ENCODE assay signal across 13 cellular contexts in genomic region chr10:43078175-43078985, GRCh38. TPM values are rescaled to one million over a fixed set of nuclear protein-coding genes. Genes with fewer than 3 reads are reported as not detected.
DNase-seq lines count a peak whose midpoint lies in the region; ATAC-seq, FAIRE-seq and TF ChIP-seq lines count a peak whose summit lies in the region.
"Had no signal": no experiment of that assay in that cellular context is flagged by ENCODE, and none has a peak within 500 bp of the region (broad histone marks: within the 10 kb centered on the region; RNA-seq: fewer than 3 reads in every experiment).

No MANE protein-coding gene starts in this region.

- no peak overlapping the region for H4K91ac ChIP-seq in H1 (replicated peaks; ENCODE audit: insufficient read length, low read length)

- no peak overlapping the region for H3K4ac ChIP-seq in H1 (replicated peaks; ENCODE audit: insufficient read length, low read depth, low read length)

- 80% methylated on average over 14 of the region's 14 CpGs; no CpG with 5 or more reads in 1 of the 2 experiments for WGBS in H1 (ENCODE audit: extremely low coverage in 1 of 2, insufficient coverage in 1 of 2, insufficient read length in 1 of 2, insufficient replicate concordance in 2 of 2, low coverage in 1 of 2, low lambda C conversion rate in 2 of 2, missing lambda C conversion rate in 1 of 2), 2 experiments

- no peak for TF ChIP-seq EP300 in H1 (IDR thresholded peaks at IDR 0.05; ENCODE audit: borderline replicate concordance in 1 of 2, low read depth in 2 of 2, low read length in 2 of 2)

- no peak overlapping the region for H4K8ac ChIP-seq in H1 (ENCODE audit: extremely low read depth, insufficient read depth, low read length)

- no peak for FAIRE-seq in H1 (lab: Jason Lieb, UNC)

- peaks cover 6% of the 10 kb centered on the region; the same call in 1 of the 2 replicates for H3K4me1 ChIP-seq in HUES48 (ENCODE audit: control insufficient read depth, insufficient read depth, low read length)
- H3K4me1 ChIP-seq in H1 (replicated peaks in 1 of 4; ENCODE audit: control insufficient read depth in 3 of 4, insufficient read depth in 4 of 4, low read length in 3 of 4) = peaks cover 0 to 10% (median 3%) of the 10 kb centered on the region in 4 experiments; a peak in 3 of 7 replicates

- H3K27ac ChIP-seq in HUES48 (ENCODE audit: low read depth, low read length) = no peak overlapping the region
- H3K27ac ChIP-seq in H1 (ENCODE audit: low read depth, low read length) = no peak overlapping the region
- H3K27ac ChIP-seq: ovary, stomach had no signal

- H3K9me3 Mint-ChIP-seq in activated naive CD8-positive, alpha-beta T cell treated with anti-CD3 and anti-CD28 coated beads, Interleukin-2, amount 10 ng/mL, durations not matched to agents 7 days and 5 days = no peaks in the 10 kb centered on the region
- no peaks in the 10 kb centered on the region for H3K9me3 Mint-ChIP-seq in activated naive CD8-positive, alpha-beta T cell treated with anti-CD3 and anti-CD28 coated beads, Interleukin-2, amount 50 U/mL, for 24 hours
- no peaks in the 10 kb centered on the region for H3K9me3 Mint-ChIP-seq in stimulated activated effector memory CD8-positive, alpha-beta T cell treated with anti-CD3 and anti-CD28 coated beads, Interleukin-12 subunit alpha, Interleukin-12 subunit beta, amount 100 ng/mL, for 72 hours

- peaks cover 38% of the 10 kb centered on the region for H3K27me3 Mint-ChIP-seq in activated naive CD8-positive, alpha-beta T cell treated with anti-CD3 and anti-CD28 coated beads, Interleukin-2, amount 10 ng/mL, durations not matched to agents 7 days and 5 days
- H3K27me3 Mint-ChIP-seq in activated naive CD8-positive, alpha-beta T cell treated with anti-CD3 and anti-CD28 coated beads, Interleukin-2, amount 50 U/mL, for 24 hours = peaks cover 32% of the 10 kb centered on the region

- CTCF ChIA-PET in H1 (lab: Charles Lee; ENCODE audit: partially characterized antibody) = interaction anchor here (0.7 to 8.5 kb wide), 49 partner anchors 11 to 325 kb away, joined by 3 to 100 read pairs (median 5); no protein-coding TSS in a partner anchor

- H2BK12ac ChIP-seq in H1 (ENCODE audit: low read depth, low read length) = peak overlapping the region; percentile 33; the same call in 1 of the 2 replicates

- DNase-seq in activated naive CD8-positive, alpha-beta T cell treated with anti-CD3 and anti-CD28 coated beads, Interleukin-2, amount 10 ng/mL, durations not matched to agents 7 days and 5 days = no peak
- DNase-seq in activated naive CD8-positive, alpha-beta T cell treated with anti-CD3 and anti-CD28 coated beads, Interleukin-2, amount 50 U/mL, for 24 hours = no peak
- DNase-seq in H1 (ENCODE audit: low read depth in 1 of 2, low spot score in 2 of 2) = no peak
- DNase-seq in stimulated activated effector memory CD8-positive, alpha-beta T cell treated with anti-CD3 and anti-CD28 coated beads, Interleukin-12 subunit alpha, Interleukin-12 subunit beta, amount 100 ng/mL, for 72 hours (ENCODE audit: low spot score in 2 of 2) = peak in 1 of 2 donors; percentile 54
- no peak for DNase-seq in activated CD8-positive, alpha-beta memory T cell treated with anti-CD3 and anti-CD28 coated beads, Interleukin-2, amount 50 U/mL, for 4 hours
- DNase-seq: activated CD4-positive, alpha-beta T cell treated with anti-CD3 and anti-CD28 coated beads, Interleukin-2, amount 50 U/mL, for 1 hour; GOT3; ovary; stomach had no signal

- H3K23ac ChIP-seq in H1 (ENCODE audit: insufficient read length) = no peak overlapping the region

- peaks cover 49% of the 10 kb centered on the region for H3K27me3 ChIP-seq in HUES48 (ENCODE audit: control insufficient read depth, insufficient read depth, low read length)
- H3K27me3 ChIP-seq in H1 (replicated peaks in 1 of 4; ENCODE audit: control insufficient read depth in 3 of 4, extremely low read depth in 1 of 4, insufficient read depth in 3 of 4, low read length in 3 of 4) = peaks cover 12 to 37% (median 30%) of the 10 kb centered on the region in 4 experiments
- H3K27me3 ChIP-seq: ovary had no signal

- peaks cover 2% of the 10 kb centered on the region; the same call in 1 of the 2 replicates for H3K79me1 ChIP-seq in H1 (ENCODE audit: low read depth, low read length)

- no peak overlapping the region for H3K27ac Mint-ChIP-seq in activated naive CD8-positive, alpha-beta T cell treated with anti-CD3 and anti-CD28 coated beads, Interleukin-2, amount 10 ng/mL, durations not matched to agents 7 days and 5 days
- H3K27ac Mint-ChIP-seq in activated naive CD8-positive, alpha-beta T cell treated with anti-CD3 and anti-CD28 coated beads, Interleukin-2, amount 50 U/mL, for 24 hours = no peak overlapping the region
- H3K27ac Mint-ChIP-seq in stimulated activated effector memory CD8-positive, alpha-beta T cell treated with anti-CD3 and anti-CD28 coated beads, Interleukin-12 subunit alpha, Interleukin-12 subunit beta, amount 100 ng/mL, for 72 hours = no peak overlapping the region

- peak overlapping the region; percentile 35 for H3K4me3 Mint-ChIP-seq in activated naive CD8-positive, alpha-beta T cell treated with anti-CD3 and anti-CD28 coated beads, Interleukin-2, amount 10 ng/mL, durations not matched to agents 7 days and 5 days
- no peak overlapping the region for H3K4me3 Mint-ChIP-seq in activated naive CD8-positive, alpha-beta T cell treated with anti-CD3 and anti-CD28 coated beads, Interleukin-2, amount 50 U/mL, for 24 hours
- peak overlapping the region; percentile 49 for H3K4me3 Mint-ChIP-seq in stimulated activated effector memory CD8-positive, alpha-beta T cell treated with anti-CD3 and anti-CD28 coated beads, Interleukin-12 subunit alpha, Interleukin-12 subunit beta, amount 100 ng/mL, for 72 hours

- H3K23me2 ChIP-seq in H1 (ENCODE audit: low read depth, low read length) = peaks cover 11% of the 10 kb centered on the region; the same call in 1 of the 2 replicates

- H2AK5ac ChIP-seq in H1 (ENCODE audit: low read depth, low read length) = no peak overlapping the region

- no peak overlapping the region for H2BK120ac ChIP-seq in H1 (replicated peaks; ENCODE audit: low read depth, low read length)

- peaks cover 7 to 10% of the 10 kb centered on the region in 2 experiments for H4K20me1 ChIP-seq in H1 (replicated peaks in 1 of 2; ENCODE audit: control insufficient read depth in 1 of 2, insufficient read depth in 2 of 2, low read length in 2 of 2)

- no peaks in the 10 kb centered on the region for H3K36me3 Mint-ChIP-seq in activated naive CD8-positive, alpha-beta T cell treated with anti-CD3 and anti-CD28 coated beads, Interleukin-2, amount 10 ng/mL, durations not matched to agents 7 days and 5 days
- no peaks in the 10 kb centered on the region for H3K36me3 Mint-ChIP-seq in activated naive CD8-positive, alpha-beta T cell treated with anti-CD3 and anti-CD28 coated beads, Interleukin-2, amount 50 U/mL, for 24 hours (ENCODE audit: low read depth)
- H3K36me3 Mint-ChIP-seq in stimulated activated effector memory CD8-positive, alpha-beta T cell treated with anti-CD3 and anti-CD28 coated beads, Interleukin-12 subunit alpha, Interleukin-12 subunit beta, amount 100 ng/mL, for 72 hours = no peaks in the 10 kb centered on the region

- H3K56ac ChIP-seq in H1 (replicated peaks; ENCODE audit: insufficient read length, low read depth, low read length) = no peak overlapping the region

- no peak overlapping the region for H2BK15ac ChIP-seq in H1 (ENCODE audit: low read length)

- peaks cover 3% of the 10 kb centered on the region for H3K4me1 Mint-ChIP-seq in activated naive CD8-positive, alpha-beta T cell treated with anti-CD3 and anti-CD28 coated beads, Interleukin-2, amount 10 ng/mL, durations not matched to agents 7 days and 5 days
- H3K4me1 Mint-ChIP-seq in activated naive CD8-positive, alpha-beta T cell treated with anti-CD3 and anti-CD28 coated beads, Interleukin-2, amount 50 U/mL, for 24 hours = no peaks in the 10 kb centered on the region
- peaks cover 8% of the 10 kb centered on the region for H3K4me1 Mint-ChIP-seq in stimulated activated effector memory CD8-positive, alpha-beta T cell treated with anti-CD3 and anti-CD28 coated beads, Interleukin-12 subunit alpha, Interleukin-12 subunit beta, amount 100 ng/mL, for 72 hours

- H2AFZ ChIP-seq in H1 (ENCODE audit: low read length) = no peak overlapping the region

- no peak for TF ChIP-seq POLR2A in H1 (IDR thresholded peaks at IDR 0.05; ENCODE audit: control extremely low read depth in 1 of 2, low read depth in 2 of 2, low read length in 2 of 2)

- H2BK20ac ChIP-seq in H1 (ENCODE audit: low read length) = no peak overlapping the region

- H3K4me2 ChIP-seq in H1 (ENCODE audit: insufficient read depth in 1 of 2, low read depth in 2 of 2, low read length in 2 of 2) = peak overlapping the region; percentile 59 to 91

- no peak overlapping the region for H2BK5ac ChIP-seq in H1 (ENCODE audit: low read depth, low read length)

- H3K14ac ChIP-seq in H1 (ENCODE audit: insufficient read length) = no peak overlapping the region

- ATAC-seq in activated naive CD8-positive, alpha-beta T cell treated with anti-CD3 and anti-CD28 coated beads, Interleukin-2, amount 10 ng/mL, durations not matched to agents 7 days and 5 days (ENCODE audit: low read depth) = no peak
- ATAC-seq in activated naive CD8-positive, alpha-beta T cell treated with anti-CD3 and anti-CD28 coated beads, Interleukin-2, amount 50 U/mL, for 24 hours = no peak
- ATAC-seq in stimulated activated effector memory CD8-positive, alpha-beta T cell treated with anti-CD3 and anti-CD28 coated beads, Interleukin-12 subunit alpha, Interleukin-12 subunit beta, amount 100 ng/mL, for 72 hours = no peak
- ATAC-seq in GM21723 (IDR thresholded peaks at IDR 0.05; ENCODE audit: unreplicated experiment) (no peak), GM18520 (IDR thresholded peaks at IDR 0.05; ENCODE audit: unreplicated experiment) (no peak)

- peak overlapping the region; percentile 32; the same call in 1 of the 2 replicates for H3K18ac ChIP-seq in H1 (ENCODE audit: extremely low read depth, low read length)

- TF ChIP-seq CTCF in H1 (IDR thresholded peaks at IDR 0.05; ENCODE audit: control extremely low read depth in 1 of 3, insufficient read depth in 1 of 3, low read depth in 1 of 3, low read length in 3 of 3) = no peak

- no peak overlapping the region for H3K9ac ChIP-seq in HUES48 (ENCODE audit: low read depth, low read length)
- H3K9ac ChIP-seq in H1 (replicated peaks in 1 of 4; ENCODE audit: extremely low read depth in 1 of 4, low read depth in 3 of 4, low read length in 3 of 4) = no peak overlapping the region

- no peak for TF ChIP-seq RAD21 in H1 (IDR thresholded peaks at IDR 0.05 in 1 of 2, conservative IDR thresholded peaks at IDR 0.05 in 1 of 2; ENCODE audit: low read depth in 2 of 2, low read length in 2 of 2)

- H3K79me2 ChIP-seq in H1 (ENCODE audit: control insufficient read depth in 1 of 2, insufficient read depth in 2 of 2, low read length in 2 of 2) = no peaks in the 10 kb centered on the region

- no peaks in the 10 kb centered on the region for H3K36me3 ChIP-seq in HUES48 (ENCODE audit: control insufficient read depth, insufficient read depth, low read length)
- H3K36me3 ChIP-seq in H1 (ENCODE audit: control insufficient read depth in 2 of 4, insufficient read depth in 4 of 4, low read length in 3 of 4) = no peaks in the 10 kb centered on the region
- H3K36me3 ChIP-seq: ovary, stomach had no signal

- H4K5ac ChIP-seq in H1 (ENCODE audit: insufficient read length, low read depth, low read length) = no peak overlapping the region

- no peaks in the 10 kb centered on the region for H3K9me3 ChIP-seq in HUES48 (ENCODE audit: control insufficient read depth, insufficient read depth, low read length)
- H3K9me3 ChIP-seq in H1 (ENCODE audit: insufficient read depth in 2 of 2, low read depth in 1 of 2, low read length in 1 of 2) = no peaks in the 10 kb centered on the region
- H3K9me3 ChIP-seq: ovary, stomach had no signal

- H3K4me3 ChIP-seq in HUES48 (ENCODE audit: low read depth, low read length) (peak overlapping the region; percentile 66; the same call in 1 of the 2 replicates), H1 (ENCODE audit: extremely low read depth in 1 of 4, insufficient read depth in 2 of 4, low read depth in 3 of 4, low read length in 4 of 4) (peak overlapping the region in 2 of 4 experiments; percentile 46 to 79; a peak in 2 of 8 replicates)

- POLR2A ChIA-PET in activated naive CD8-positive, alpha-beta T cell treated with anti-CD3 and anti-CD28 coated beads, Interleukin-2, amount 10 ng/mL, durations not matched to agents 7 days and 5 days (lab: Charles Lee) = no interaction called here
- POLR2A ChIA-PET in H1 (lab: Charles Lee; ENCODE audit: partially characterized antibody) = interaction anchor here (1.0 to 2.2 kb wide), 3 partner anchors 9 to 296 kb away, joined by 3 to 5 read pairs (median 3); partner anchors contain the start of gene BMS1

RNA-seq across cellular contexts. Expression of gene RET, which starts 1.5 kb away (rescaled TPM):
- total RNA-seq in activated naive CD8-positive, alpha-beta T cell treated with anti-CD3 and anti-CD28 coated beads, Interleukin-2, amount 10 ng/mL, durations not matched to agents 7 days and 5 days = under 1 TPM in 1 of 2 experiments, not detected in 1; 0.22 TPM
- total RNA-seq in H1 (2021; fragmentation: NEBNext Ultra II Directional; extraction: Animal tissue kit (Norgen Biotek cat#: 25700)) = 8.4 TPM in 2 replicates
- 6.7 and 10.4 TPM in 2 replicates for polyA plus RNA-seq in H1 (2011; rRNA removed)
- polyA plus RNA-seq in H1 (2011; cell fraction: cytosol; rRNA removed) = 6.4 TPM
- 16.4 TPM for polyA plus RNA-seq in H1 (2011; cell fraction: nucleus; rRNA removed)
- polyA plus RNA-seq in H1 (2012, experiment 1 of 2) = 5.8 to 8.4 TPM (median 8.3 TPM) in 4 replicates
- 5.1 TPM for polyA plus RNA-seq in H1 (2012, experiment 2 of 2)
- polyA plus RNA-seq in H1 (2013, experiment 1 of 2) = 8.0 TPM
- 7.6 TPM for polyA plus RNA-seq in H1 (2013, experiment 2 of 2)
- polyA minus RNA-seq in H1 (2011; rRNA and poly(A)+ RNA removed) = 3.6 and 5.9 TPM in 2 replicates
- polyA minus RNA-seq in H1 (2011; cell fraction: cytosol; rRNA and poly(A)+ RNA removed) = 7.3 TPM
- 9.4 TPM for polyA minus RNA-seq in H1 (2011; cell fraction: nucleus; rRNA and poly(A)+ RNA removed)
- total RNA-seq: HT-29 had no signal

RNA-seq across cellular contexts. Expression of gene CSGALNACT2, which starts 59.9 kb away (rescaled TPM):
- 10 to 100 TPM; 37.2 to 39.5 TPM for total RNA-seq in activated naive CD8-positive, alpha-beta T cell treated with anti-CD3 and anti-CD28 coated beads, Interleukin-2, amount 10 ng/mL, durations not matched to agents 7 days and 5 days
- 5.3 and 5.7 TPM in 2 replicates for total RNA-seq in H1 (2021; fragmentation: NEBNext Ultra II Directional; extraction: Animal tissue kit (Norgen Biotek cat#: 25700))
- 1.8 and 2.6 TPM in 2 replicates for polyA plus RNA-seq in H1 (2011; rRNA removed)
- polyA plus RNA-seq in H1 (2011; cell fraction: cytosol; rRNA removed) = 3.2 TPM
- polyA plus RNA-seq in H1 (2011; cell fraction: nucleus; rRNA removed) = 1.9 TPM
- 2.4 to 4.0 TPM (median 2.7 TPM) in 4 replicates for polyA plus RNA-seq in H1 (2012, experiment 1 of 2)
- polyA plus RNA-seq in H1 (2012, experiment 2 of 2) = 0.38 TPM
- 5.4 TPM for polyA plus RNA-seq in H1 (2013, experiment 1 of 2)
- 5.1 TPM for polyA plus RNA-seq in H1 (2013, experiment 2 of 2)
- 3.4 and 4.1 TPM in 2 replicates for polyA minus RNA-seq in H1 (2011; rRNA and poly(A)+ RNA removed)
- polyA minus RNA-seq in H1 (2011; cell fraction: cytosol; rRNA and poly(A)+ RNA removed) = 1.5 TPM
- polyA minus RNA-seq in H1 (2011; cell fraction: nucleus; rRNA and poly(A)+ RNA removed) = 5.9 TPM
